In genomic region chr22:38415561-38416321, GRCh38 we compare ENCODE assay signal across 11 cellular contexts. TPM values are rescaled to one million over a fixed set of nuclear protein-coding genes. Genes with fewer than 3 reads are reported as not detected.
A peak's percentile ranks its signal among the peaks of the same experiment; 100 is the strongest.
DNase-seq lines count a peak whose midpoint lies in the region; ATAC-seq and TF ChIP-seq lines count a peak whose summit lies in the region.
"Had no signal": no experiment of that assay in that cellular context is flagged by ENCODE, and none has a peak within 500 bp of the region (broad histone marks: within the 10 kb centered on the region; RNA-seq: fewer than 3 reads in every experiment).

No MANE protein-coding gene starts in this region.

- H4K20me1 ChIP-seq in osteoblast (ENCODE audit: insufficient read depth, low read length) = no peaks in the 10 kb centered on the region

- DNase-seq in NCI-H146 (lab: John Stamatoyannopoulos, UW) (peak; percentile 70), NCI-H146 treated with DMSO at 0.1 percent for 48 hours (lab: John Stamatoyannopoulos, UW; ENCODE audit: unreplicated experiment) (no peak), NCI-H345 treated with DMSO at 0.1 percent for 48 hours (lab: John Stamatoyannopoulos, UW; ENCODE audit: unreplicated experiment) (peak; percentile 51), Right ventricle myocardium inferior (ENCODE audit: missing footprints) (no peak), osteoblast (ENCODE audit: insufficient read length, low spot score, missing footprints) (peak; percentile 85), HT-29 (ENCODE audit: low spot score) (no peak), kidney tubule cell (ENCODE audit: low spot score) (no peak), NCI-H1694 (lab: John Stamatoyannopoulos, UW) (no peak)

- no peak overlapping the region for H3K27ac ChIP-seq in osteoblast (ENCODE audit: low read depth, low read length)
- H3K27ac ChIP-seq: A549, PC-9 had no signal

- no peak overlapping the region for H2AFZ ChIP-seq in osteoblast (ENCODE audit: low read length)
- H2AFZ ChIP-seq: PC-9 had no signal

- no peaks in the 10 kb centered on the region for H3K36me3 ChIP-seq in osteoblast (ENCODE audit: insufficient read depth, low read length)

- intact Hi-C loops in Right ventricle myocardium inferior (cut with DNase I) = loop anchor here (5.0 kb wide), 1 partner anchor 47 kb away; no protein-coding TSS in a partner anchor

- H3K4me3 ChIP-seq in osteoblast (ENCODE audit: insufficient read depth, low read length) = no peak overlapping the region
- H3K4me3 ChIP-seq: A549, lung, PC-9 had no signal

- H3K4me1 ChIP-seq in osteoblast (ENCODE audit: insufficient read depth, low read length) = peaks cover 9% of the 10 kb centered on the region
- H3K4me1 ChIP-seq: A549 had no signal

- H3K27me3 ChIP-seq in osteoblast (ENCODE audit: insufficient read depth, low read length) = peaks cover 2% of the 10 kb centered on the region

- H3K9me3 ChIP-seq in osteoblast (ENCODE audit: low read depth, low read length) = no peaks in the 10 kb centered on the region
- H3K9me3 ChIP-seq: A549 had no signal

- TF ChIP-seq CTCF in osteoblast (IDR thresholded peaks at IDR 0.05; ENCODE audit: extremely low read depth, low read depth, low read length) = no peak

- H3K4me2 ChIP-seq in osteoblast (ENCODE audit: insufficient read depth, low read length) = no peak overlapping the region
- H3K4me2 ChIP-seq: A549, PC-9 had no signal

- H3K79me2 ChIP-seq in osteoblast (ENCODE audit: insufficient read depth, low read length) = no peaks in the 10 kb centered on the region

- peak; percentile 71 for ATAC-seq in Right ventricle myocardium inferior
- ATAC-seq: A549 had no signal

RNA-seq across cellular contexts. Expression of gene KCNJ4, which starts 39.3 kb away (rescaled TPM):
- total RNA-seq in Right ventricle myocardium inferior (16.0 TPM), osteoblast (not detected in 2 replicates)
- total RNA-seq in HT-29 (2014; rRNA removed; shearing (Covaris generic)) = 0.08 TPM in 1 of 2 replicates, not detected in the other
- total RNA-seq: lung had no signal

RNA-seq across cellular contexts. Expression of gene KDELR3, which starts 52.2 kb away (rescaled TPM):
- total RNA-seq in Right ventricle myocardium inferior = 4.4 TPM
- 142 and 161 TPM in 2 replicates for total RNA-seq in osteoblast
- 20.0 and 31.4 TPM in 2 replicates for total RNA-seq in HT-29 (2014; rRNA removed; shearing (Covaris generic))

Comparison
In these comparisons a context has a peak if more than half of its experiments do, and no peak if none do; other contexts are left out.
1. DNase-seq: peak in NCI-H146 (single experiment), NCI-H345 treated with DMSO at 0.1 percent for 48 hours (single experiment) and osteoblast (single experiment); none in NCI-H146 treated with DMSO at 0.1 percent for 48 hours (single experiment), Right ventricle myocardium inferior (single experiment), HT-29 (single experiment), kidney tubule cell (single experiment) and NCI-H1694 (single experiment).
2. RNA of gene KCNJ4, which starts 39.3 kb away (total RNA-seq): 16.0 TPM in Right ventricle myocardium inferior (single experiment); not detected in osteoblast and 0.08 TPM in HT-29; every median in the first group is over 10 times any median in the second.